Comparison of ENCODE assay signal across 15 cellular contexts in the genomic region with DNA sequence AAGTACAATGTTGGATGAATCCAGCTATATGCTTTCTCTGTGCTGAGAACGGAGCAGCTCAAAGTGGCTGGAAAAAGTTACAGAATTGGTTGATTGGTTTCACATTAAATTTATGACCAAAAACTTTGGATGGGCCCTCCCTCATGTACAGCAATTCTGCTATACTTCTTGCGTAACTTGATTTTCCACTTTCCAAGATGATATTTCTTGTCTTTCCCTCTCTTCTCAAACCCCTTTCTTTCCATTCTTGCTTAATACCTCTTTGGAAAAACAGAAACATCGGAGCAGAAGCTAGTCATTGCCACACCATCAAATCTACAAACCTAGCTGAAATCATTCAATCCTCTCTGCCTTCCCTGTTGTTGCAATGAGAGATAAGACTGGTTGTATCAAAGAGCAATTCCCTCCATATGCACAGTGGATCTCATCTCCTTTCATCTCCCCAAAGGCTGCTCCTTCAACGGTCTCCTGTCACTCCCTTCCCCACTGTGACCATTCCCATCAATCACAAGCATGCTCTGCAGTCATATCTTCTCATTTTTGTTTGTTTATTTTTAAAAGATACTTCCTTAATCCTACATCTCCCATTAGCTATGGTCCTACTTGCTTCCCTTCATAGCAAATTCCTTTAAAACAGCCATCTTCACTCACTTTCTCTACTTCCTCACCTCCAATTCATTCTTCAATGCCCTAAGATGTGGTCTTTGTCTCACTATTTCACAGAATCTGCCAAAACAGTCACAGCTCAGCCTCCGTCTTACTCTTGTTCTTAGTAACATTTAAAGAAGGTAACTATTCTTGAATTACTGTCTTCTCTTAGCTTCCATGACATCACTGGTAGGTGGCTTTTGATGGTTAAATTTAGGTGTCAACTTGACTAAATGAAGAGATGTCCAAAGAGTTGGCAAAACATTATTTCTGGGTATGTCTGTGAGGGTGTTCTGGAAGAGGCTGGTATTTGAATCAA.
DNase-seq lines count a peak whose midpoint lies in the region; ATAC-seq lines count a peak whose summit lies in the region.
"Had no signal": no experiment of that assay in that cellular context is flagged by ENCODE, and none has a peak within 500 bp of the region (broad histone marks: within the 10 kb centered on the region; RNA-seq: fewer than 3 reads in every experiment).

No MANE protein-coding gene starts in this region.

- H3K4me3 Mint-ChIP-seq in activated T-cell treated with anti-CD3 and anti-CD28 coated beads, Interleukin-2, amount 50 U/mL, for 72 hours: no peak overlapping the region
- H3K4me3 Mint-ChIP-seq in stimulated activated effector memory CD8-positive, alpha-beta T cell treated with anti-CD3 and anti-CD28 coated beads, Interleukin-12 subunit alpha, Interleukin-12 subunit beta, amount 100 ng/mL, for 72 hours: no peak overlapping the region
- H3K4me3 Mint-ChIP-seq: CD14-positive monocyte; CD8-positive, alpha-beta T cell had no signal

- H3K27me3 Mint-ChIP-seq in activated T-cell treated with anti-CD3 and anti-CD28 coated beads, Interleukin-2, amount 50 U/mL, for 72 hours (ENCODE audit: low read depth): no peaks in the 10 kb centered on the region

- H3K36me3 Mint-ChIP-seq in activated T-cell treated with anti-CD3 and anti-CD28 coated beads, Interleukin-2, amount 50 U/mL, for 72 hours (ENCODE audit: insufficient read depth in 2 of 2): no peaks in the 10 kb centered on the region
- no peaks in the 10 kb centered on the region for H3K36me3 Mint-ChIP-seq in stimulated activated effector memory CD8-positive, alpha-beta T cell treated with anti-CD3 and anti-CD28 coated beads, Interleukin-12 subunit alpha, Interleukin-12 subunit beta, amount 100 ng/mL, for 72 hours
- H3K36me3 Mint-ChIP-seq: CD14-positive monocyte; CD8-positive, alpha-beta T cell had no signal

- ATAC-seq in activated T-cell treated with anti-CD3 and anti-CD28 coated beads, Interleukin-2, amount 50 U/mL, for 72 hours (replicated peaks in 1 of 2): peak; percentile 89 to 97
- peak; percentile 68 for ATAC-seq in stimulated activated effector memory CD8-positive, alpha-beta T cell treated with anti-CD3 and anti-CD28 coated beads, Interleukin-12 subunit alpha, Interleukin-12 subunit beta, amount 100 ng/mL, for 72 hours
- ATAC-seq: CD8-positive, alpha-beta T cell had no signal

- H3K4me1 Mint-ChIP-seq in activated T-cell treated with anti-CD3 and anti-CD28 coated beads, Interleukin-2, amount 50 U/mL, for 72 hours (ENCODE audit: low read depth): no peaks in the 10 kb centered on the region
- H3K4me1 Mint-ChIP-seq in stimulated activated effector memory CD8-positive, alpha-beta T cell treated with anti-CD3 and anti-CD28 coated beads, Interleukin-12 subunit alpha, Interleukin-12 subunit beta, amount 100 ng/mL, for 72 hours: no peaks in the 10 kb centered on the region

- no peaks in the 10 kb centered on the region for H3K9me3 Mint-ChIP-seq in activated T-cell treated with anti-CD3 and anti-CD28 coated beads, Interleukin-2, amount 50 U/mL, for 72 hours
- no peaks in the 10 kb centered on the region for H3K9me3 Mint-ChIP-seq in stimulated activated effector memory CD8-positive, alpha-beta T cell treated with anti-CD3 and anti-CD28 coated beads, Interleukin-12 subunit alpha, Interleukin-12 subunit beta, amount 100 ng/mL, for 72 hours
- H3K9me3 Mint-ChIP-seq: CD14-positive monocyte; CD8-positive, alpha-beta T cell had no signal

- no peak overlapping the region for H3K27ac Mint-ChIP-seq in activated T-cell treated with anti-CD3 and anti-CD28 coated beads, Interleukin-2, amount 50 U/mL, for 72 hours
- no peak overlapping the region for H3K27ac Mint-ChIP-seq in stimulated activated effector memory CD8-positive, alpha-beta T cell treated with anti-CD3 and anti-CD28 coated beads, Interleukin-12 subunit alpha, Interleukin-12 subunit beta, amount 100 ng/mL, for 72 hours
- H3K27ac Mint-ChIP-seq: CD8-positive, alpha-beta T cell had no signal

- DNase-seq in activated T-cell treated with anti-CD3 and anti-CD28 coated beads, Interleukin-2, amount 50 U/mL, for 72 hours: peak in 1 of 2 donors; percentile 11
- no peak for DNase-seq in activated T-cell treated with anti-CD3 and anti-CD28 coated beads, Interleukin-2, amount 50 U/mL, for 48 hours
- DNase-seq in stimulated activated CD4-positive, alpha-beta T cell treated with anti-CD3 and anti-CD28 coated beads, Interleukin-1b, Interleukin-23, amount 100 ng/mL, for 48 hours: peak; percentile 21
- DNase-seq in stimulated activated CD4-positive, alpha-beta T cell treated with anti-CD3 and anti-CD28 coated beads, Interleukin-12 subunit alpha, Interleukin-12 subunit beta, amount 100 ng/mL, for 4 hours: no peak
- peak; percentile 27 for DNase-seq in amniotic epithelial cell (ENCODE audit: low read depth)
- DNase-seq in stimulated activated effector memory CD8-positive, alpha-beta T cell treated with anti-CD3 and anti-CD28 coated beads, Interleukin-12 subunit alpha, Interleukin-12 subunit beta, amount 100 ng/mL, for 72 hours (ENCODE audit: low spot score in 2 of 2): no peak
- no peak for DNase-seq in DMS153 treated with DMSO at 0.1 percent for 48 hours (lab: John Stamatoyannopoulos, UW; ENCODE audit: unreplicated experiment)
- DNase-seq: CD8-positive, alpha-beta T cell; COR-L47; DMS153; DND-41; GDM1; GM23248; H7 had no signal

Comparison
In these comparisons a context has a peak if more than half of its experiments do, and no peak if none do; other contexts are left out.
1. DNase-seq: peak in stimulated activated CD4-positive, alpha-beta T cell treated with anti-CD3 and anti-CD28 coated beads, Interleukin-1b, Interleukin-23, amount 100 ng/mL, for 48 hours (single experiment) and amniotic epithelial cell (single experiment); none in activated T-cell treated with anti-CD3 and anti-CD28 coated beads, Interleukin-2, amount 50 U/mL, for 48 hours (0 of 2), stimulated activated CD4-positive, alpha-beta T cell treated with anti-CD3 and anti-CD28 coated beads, Interleukin-12 subunit alpha, Interleukin-12 subunit beta, amount 100 ng/mL, for 4 hours (single experiment), stimulated activated effector memory CD8-positive, alpha-beta T cell treated with anti-CD3 and anti-CD28 coated beads, Interleukin-12 subunit alpha, Interleukin-12 subunit beta, amount 100 ng/mL, for 72 hours (0 of 2) and DMS153 treated with DMSO at 0.1 percent for 48 hours (single experiment).